Comparison of ENCODE assay signal across 23 cellular contexts in genomic region chr6:122821095-122821494, GRCh38. TPM values are rescaled to one million over a fixed set of nuclear protein-coding genes. Genes with fewer than 3 reads are reported as not detected.
"Had no signal": no experiment of that assay in that cellular context is flagged by ENCODE, and none has a peak within 500 bp of the region (broad histone marks: within the 10 kb centered on the region; RNA-seq: fewer than 3 reads in every experiment).

No MANE protein-coding gene starts in this region.

- H3K27me3 ChIP-seq: SJSA1 had no signal

- H3K27ac ChIP-seq: HL-60, SJSA1, SK-N-MC had no signal

- H3K36me3 ChIP-seq: SJSA1 had no signal

- H3K9me3 ChIP-seq: SJSA1 had no signal

- H3K4me1 ChIP-seq: SJSA1 had no signal

- H3K4me3 ChIP-seq: SJSA1, SK-N-MC had no signal

- DNase-seq: KBM-7, MV-4-11, NCI-H1048, NCI-H1105, NCI-H1417 treated with DMSO at 0.1 percent for 48 hours, NCI-H146, NCI-H1694 treated with DMSO at 0.1 percent for 48 hours, NCI-H1930, NCI-H2081, NCI-H2107, NCI-H2227 treated with DMSO at 0.1 percent for 48 hours, NCI-H524, NCI-H526 treated with DMSO at 0.1 percent for 48 hours, NCI-H774, Right ventricle myocardium superior, RPMI8226, SIG-M5 had no signal

RNA-seq across cellular contexts. Expression of gene FABP7, which starts 41.6 kb away (rescaled TPM):
- total RNA-seq: LHCN-M2, MCF 10A, NCI-H460, Right ventricle myocardium superior, SJSA1 had no signal
